Comparison of ENCODE assay signal across 16 cellular contexts in genomic region chr5:140239461-140239860, GRCh38.
DNase-seq lines count a peak whose midpoint lies in the region; ATAC-seq, FAIRE-seq and TF ChIP-seq lines count a peak whose summit lies in the region.
"Had no signal": no experiment of that assay in that cellular context is flagged by ENCODE, and none has a peak within 500 bp of the region (broad histone marks: within the 10 kb centered on the region; RNA-seq: fewer than 3 reads in every experiment).

No MANE protein-coding gene starts in this region.

- ATAC-seq in K562 (no peak), HG02763 (IDR thresholded peaks at IDR 0.05; ENCODE audit: unreplicated experiment) (no peak)
- ATAC-seq in activated CD8-positive, alpha-beta T cell treated with anti-CD3 and anti-CD28 coated beads for 36 hours, result no peak

- H3K79me2 ChIP-seq in K562 (ENCODE audit: control insufficient read depth, insufficient read depth, low read length), result peaks cover 16% of the 10 kb centered on the region; the same call in 2 of the 3 replicates

- no peaks in the 10 kb centered on the region for H3K36me3 Mint-ChIP-seq in activated CD8-positive, alpha-beta T cell treated with anti-CD3 and anti-CD28 coated beads for 36 hours (ENCODE audit: low read depth)

- H3K9me1 ChIP-seq in K562 (ENCODE audit: control insufficient read depth, insufficient read depth, low read length), result no peaks in the 10 kb centered on the region

- H3K4me3 Mint-ChIP-seq in activated CD8-positive, alpha-beta T cell treated with anti-CD3 and anti-CD28 coated beads for 36 hours, result no peak overlapping the region
- H3K4me3 Mint-ChIP-seq: CD4-positive, alpha-beta memory T cell; H9 had no signal

- H3K36me3 ChIP-seq in left ventricle myocardium inferior, result peaks cover 3% of the 10 kb centered on the region
- H3K36me3 ChIP-seq in K562 (ENCODE audit: control insufficient read depth, insufficient read depth, low read length), result peaks cover 17% of the 10 kb centered on the region
- H3K36me3 ChIP-seq in A673 (ENCODE audit: insufficient read depth, low read length, poor library complexity, severe bottlenecking), result no peaks in the 10 kb centered on the region

- H3K9ac ChIP-seq in K562 (ENCODE audit: insufficient read depth in 1 of 2, low read depth in 2 of 2, low read length in 2 of 2), result 0 out of 4 replicates have a peak overlapping the region, but pooled peaks of 1 of the 2 experiments have one; percentile 33
- H3K9ac ChIP-seq: KMS-11 had no signal

- no peak overlapping the region for H2AFZ ChIP-seq in K562 (ENCODE audit: low read depth, low read length)
- H2AFZ ChIP-seq: PC-9 had no signal

- peaks cover 68% of the 10 kb centered on the region for H3K4me1 ChIP-seq in left ventricle myocardium inferior
- H3K4me1 ChIP-seq in K562 (replicated peaks in 1 of 2; ENCODE audit: control insufficient read depth in 2 of 2, insufficient read depth in 2 of 2, low read length in 2 of 2), result peaks cover 12 to 28% of the 10 kb centered on the region in 2 experiments
- H3K4me1 ChIP-seq in A673 (ENCODE audit: insufficient read depth, low read length, poor library complexity, severe bottlenecking), result peaks cover 20% of the 10 kb centered on the region

- no peaks in the 10 kb centered on the region for H3K4me1 Mint-ChIP-seq in activated CD8-positive, alpha-beta T cell treated with anti-CD3 and anti-CD28 coated beads for 36 hours (ENCODE audit: low read depth)

- H3K9me3 Mint-ChIP-seq in activated CD8-positive, alpha-beta T cell treated with anti-CD3 and anti-CD28 coated beads for 36 hours, result no peaks in the 10 kb centered on the region
- H3K9me3 Mint-ChIP-seq: CD4-positive, alpha-beta memory T cell; H9 had no signal

- TF ChIP-seq EP300 in K562 (IDR thresholded peaks at IDR 0.05; ENCODE audit: low read length), result no peak

- intact Hi-C loops in cardiac septum (cut with DNase I), result no loop called here
- intact Hi-C loops in left ventricle myocardium inferior (cut with micrococcal nuclease), result loop anchor here (10.0 kb wide), 1 partner anchor 65 kb away; the partner anchor contains the start of gene CYSTM1
- intact Hi-C loops in K562 (cut with micrococcal nuclease), result no loop called here
- intact Hi-C loops in activated CD8-positive, alpha-beta T cell treated with anti-CD3 and anti-CD28 coated beads for 36 hours (cut with micrococcal nuclease), result no loop called here
- intact Hi-C loops in A673 (cut with micrococcal nuclease; ENCODE audit: unreplicated experiment), result no loop called here

- CTCF ChIA-PET in K562 (lab: Yijun Ruan, JAX; ENCODE audit: low intra/inter-chr PET ratio), result interaction anchor here (0.7 to 2.4 kb wide), 2 partner anchors 113 to 118 kb away, joined by 3 to 11 read pairs; no protein-coding TSS in a partner anchor
- CTCF ChIA-PET in activated CD8-positive, alpha-beta T cell treated with anti-CD3 and anti-CD28 coated beads for 36 hours (lab: Charles Lee), result interaction anchor here (0.9 to 26.2 kb wide), 30 partner anchors 8 to 482 kb away, joined by 3 to 874 read pairs (median 4); partner anchors contain the start of genes CYSTM1, HARS1, HARS2 and HBEGF
- CTCF ChIA-PET in A673 (lab: Charles Lee), result interaction anchor here (0.6 to 2.8 kb wide), 10 partner anchors 8 to 146 kb away, joined by 3 to 45 read pairs (median 4); partner anchors contain the start of gene HBEGF

- FAIRE-seq in K562 (lab: Jason Lieb, UNC), result no peak

- TF ChIP-seq POLR2A in K562 (conservative IDR thresholded peaks at IDR 0.05), result no peak

- H4K20me1 ChIP-seq in K562 (replicated peaks; ENCODE audit: control insufficient read depth, insufficient read depth, low read length), result peaks cover 23% of the 10 kb centered on the region

- TF ChIP-seq CTCF in left ventricle myocardium inferior (IDR thresholded peaks at IDR 0.05; ENCODE audit: borderline replicate concordance) (no peak), K562 (IDR thresholded peaks at IDR 0.05 in 2 of 3, conservative IDR thresholded peaks at IDR 0.05 in 1 of 3; ENCODE audit: insufficient read depth in 2 of 3, low read depth in 1 of 3, low read length in 3 of 3) (no peak), A673 (conservative IDR thresholded peaks at IDR 0.05; ENCODE audit: low read depth, low read length) (no peak)
- TF ChIP-seq CTCF in activated CD8-positive, alpha-beta T cell treated with anti-CD3 and anti-CD28 coated beads for 36 hours (IDR thresholded peaks at IDR 0.05), result no peak

- no peak for TF ChIP-seq RAD21 in K562 (CRISPR knock-in tag; conservative IDR thresholded peaks at IDR 0.05 in 1 of 2, IDR thresholded peaks at IDR 0.05 in 1 of 2)

- BruUV-seq in K562 (replicated peaks; lab: Mats Ljungman, UMichigan), result no TSS peak
- no TSS peak for BruUV-seq in A673 (replicated peaks; lab: Mats Ljungman, UMichigan)

- 98% methylated on average over 4 of the region's 5 CpGs for WGBS in K562 (ENCODE audit: insufficient coverage, low coverage, missing lambda C conversion rate)

- H3K27ac ChIP-seq in left ventricle myocardium inferior (replicated peaks) (no peak overlapping the region), K562 (ENCODE audit: extremely low read depth, low read depth, low read length) (no peak overlapping the region), A673 (ENCODE audit: low read depth, low read length, poor library complexity, severe bottlenecking) (no peak overlapping the region)
- H3K27ac ChIP-seq: KMS-11, PC-9 had no signal

- no peaks in the 10 kb centered on the region for H3K27me3 Mint-ChIP-seq in activated CD8-positive, alpha-beta T cell treated with anti-CD3 and anti-CD28 coated beads for 36 hours
- H3K27me3 Mint-ChIP-seq: CD4-positive, alpha-beta memory T cell had no signal

- H3K4me3 ChIP-seq in left ventricle myocardium inferior (no peak overlapping the region), K562 (no peak overlapping the region), A673 (ENCODE audit: low read depth, low read length, poor library complexity, severe bottlenecking) (no peak overlapping the region)
- H3K4me3 ChIP-seq: PC-9 had no signal

- H3K9me3 ChIP-seq in left ventricle myocardium inferior (replicated peaks) (no peaks in the 10 kb centered on the region), K562 (replicated peaks; ENCODE audit: control insufficient read depth, insufficient read depth, low read depth, low read length) (no peaks in the 10 kb centered on the region), A673 (ENCODE audit: low read depth, low read length, poor library complexity, severe bottlenecking) (no peaks in the 10 kb centered on the region)

- H3K27ac Mint-ChIP-seq in activated CD8-positive, alpha-beta T cell treated with anti-CD3 and anti-CD28 coated beads for 36 hours, result no peak overlapping the region

- POLR2A ChIA-PET in K562 (lab: Yijun Ruan, JAX), result interaction anchor here (0.6 to 1.8 kb wide), 6 partner anchors 9 to 86 kb away, joined by 3 to 9 read pairs (median 3); no protein-coding TSS in a partner anchor
- POLR2A ChIA-PET in activated CD8-positive, alpha-beta T cell treated with anti-CD3 and anti-CD28 coated beads for 36 hours (lab: Charles Lee), result interaction anchor here (0.9 to 1.3 kb wide), 2 partner anchors 113 to 117 kb away, joined by 3 read pairs; no protein-coding TSS in a partner anchor
- POLR2A ChIA-PET in A673 (lab: Charles Lee; ENCODE audit: low non-redundant PET), result no interaction called here

- in situ Hi-C loops in K562 (cut with MboI), result no loop called here

- no peak overlapping the region for H3K4me2 ChIP-seq in K562 (ENCODE audit: insufficient read depth, low read length)
- H3K4me2 ChIP-seq: KMS-11, PC-9 had no signal

- peak; percentile 70 for DNase-seq in cardiac septum (ENCODE audit: low spot score)
- no peak for DNase-seq in left ventricle myocardium inferior
- DNase-seq in K562 (ENCODE audit: extremely low read depth in 1 of 4, low spot score in 3 of 4), result no peak
- peak; percentile 25 for DNase-seq in retina
- no peak for DNase-seq in activated CD8-positive, alpha-beta T cell treated with anti-CD3 and anti-CD28 coated beads for 36 hours
- DNase-seq in A673 (ENCODE audit: low spot score), result no peak
- no peak for DNase-seq in NCI-H2029 treated with DMSO at 0.1 percent for 48 hours (lab: John Stamatoyannopoulos, UW)
- DNase-seq: NCI-H1048, NCI-H146, NCI-H2107, NCI-H2227 treated with DMSO at 0.1 percent for 48 hours had no signal

- H3K27me3 ChIP-seq in left ventricle myocardium inferior (ENCODE audit: low read depth) (no peaks in the 10 kb centered on the region), K562 (ENCODE audit: control insufficient read depth in 2 of 2, insufficient read depth in 2 of 2, low read length in 2 of 2) (no peaks in the 10 kb centered on the region), A673 (replicated peaks; ENCODE audit: insufficient read depth, low read depth, low read length, poor library complexity) (no peaks in the 10 kb centered on the region)

TF ChIP-seq in K562, 482 proteins besides CTCF, POLR2A, EP300 and RAD21:
- no peak for TF ChIP-seq ZNF717 (CRISPR knock-in tag; IDR thresholded peaks at IDR 0.05)
- no peak for TF ChIP-seq GATAD2A (IDR thresholded peaks at IDR 0.05)
- no peak for TF ChIP-seq PHB2 (IDR thresholded peaks at IDR 0.05; ENCODE audit: low read depth)
- TF ChIP-seq RFX1 (IDR thresholded peaks at IDR 0.05), result no peak
- no peak for TF ChIP-seq ATF1 (CRISPR knock-in tag; IDR thresholded peaks at IDR 0.05)
- TF ChIP-seq ATF1 (tag; IDR thresholded peaks at IDR 0.05), result peak; percentile 34; the same call in 1 of the 2 replicates
- no peak for TF ChIP-seq TEAD4 (IDR thresholded peaks at IDR 0.05; ENCODE audit: low read length)
- TF ChIP-seq TEAD4 (CRISPR knock-in tag; IDR thresholded peaks at IDR 0.05; ENCODE audit: borderline replicate concordance), result no peak
- TF ChIP-seq RBM22 (IDR thresholded peaks at IDR 0.05; ENCODE audit: low read depth, low read length, poor library complexity, severe bottlenecking), result peak; percentile 20

Comparison
In these comparisons a context has a peak if more than half of its experiments do, and no peak if none do; other contexts are left out.
1. DNase-seq: peak in cardiac septum (single experiment) and retina (single experiment); none in left ventricle myocardium inferior (single experiment), K562 (0 of 4), activated CD8-positive, alpha-beta T cell treated with anti-CD3 and anti-CD28 coated beads for 36 hours (single experiment), A673 (single experiment) and NCI-H2029 treated with DMSO at 0.1 percent for 48 hours (single experiment).